Comparison of ENCODE assay signal across 15 cellular contexts in the genomic region with DNA sequence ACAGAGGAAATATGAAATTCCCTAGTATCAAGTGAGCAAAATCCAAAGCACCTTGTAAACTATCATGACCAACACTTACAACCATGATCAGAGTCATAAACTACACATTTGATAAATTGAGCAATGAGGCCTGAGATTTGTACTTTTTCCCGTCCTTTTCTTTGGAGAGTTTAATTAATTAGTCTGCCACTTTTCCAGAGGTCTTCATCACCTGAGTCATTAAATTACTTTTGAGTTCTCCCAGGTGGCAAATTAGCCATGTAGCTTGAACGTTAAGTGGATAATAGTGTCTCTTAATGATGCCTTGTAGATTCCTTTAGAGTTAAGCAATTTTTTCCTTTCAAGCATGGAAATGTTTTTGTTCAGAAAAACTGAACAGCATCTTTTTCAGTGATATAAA.
DNase-seq lines count a peak whose midpoint lies in the region; TF ChIP-seq lines count a peak whose summit lies in the region.
"Had no signal": no experiment of that assay in that cellular context is flagged by ENCODE, and none has a peak within 500 bp of the region (broad histone marks: within the 10 kb centered on the region; RNA-seq: fewer than 3 reads in every experiment).

No MANE protein-coding gene starts in this region.

- H3K4me3 ChIP-seq in HEK293 (ENCODE audit: low read depth, low read length) = no peak overlapping the region
- no peak overlapping the region for H3K4me3 ChIP-seq in smooth muscle cell
- H3K4me3 ChIP-seq: GM23248 had no signal

- no peak overlapping the region for H2AFZ ChIP-seq in smooth muscle cell (ENCODE audit: low read depth)
- H2AFZ ChIP-seq: GM23248 had no signal

- H3K27ac Mint-ChIP-seq in mesothelial cell of epicardium = peak overlapping the region; percentile 32
- H3K27ac Mint-ChIP-seq in activated naive CD8-positive, alpha-beta T cell treated with anti-CD3 and anti-CD28 coated beads for 36 hours = no peak overlapping the region
- H3K27ac Mint-ChIP-seq: CD4-positive, alpha-beta memory T cell had no signal

- no peaks in the 10 kb centered on the region for H3K27me3 ChIP-seq in smooth muscle cell (ENCODE audit: low read depth)

- H3K36me3 Mint-ChIP-seq in mesothelial cell of epicardium = peaks cover 13% of the 10 kb centered on the region
- no peaks in the 10 kb centered on the region for H3K36me3 Mint-ChIP-seq in activated naive CD8-positive, alpha-beta T cell treated with anti-CD3 and anti-CD28 coated beads for 36 hours
- H3K36me3 Mint-ChIP-seq: CD4-positive, alpha-beta memory T cell had no signal

- H3K9me3 ChIP-seq in HEK293 (ENCODE audit: control insufficient read depth, insufficient read depth, low read depth, low read length) = no peaks in the 10 kb centered on the region
- no peaks in the 10 kb centered on the region for H3K9me3 ChIP-seq in smooth muscle cell (replicated peaks; ENCODE audit: low read depth)

- H3K4me1 Mint-ChIP-seq in mesothelial cell of epicardium = peaks cover 5% of the 10 kb centered on the region
- H3K4me1 Mint-ChIP-seq in activated naive CD8-positive, alpha-beta T cell treated with anti-CD3 and anti-CD28 coated beads for 36 hours = no peaks in the 10 kb centered on the region
- H3K4me1 Mint-ChIP-seq: CD4-positive, alpha-beta memory T cell had no signal

- DNase-seq in NCI-H69 (lab: John Stamatoyannopoulos, UW) (peak; percentile 70), mesothelial cell of epicardium (ENCODE audit: low spot score in 2 of 2, unreplicated experiment in 2 of 2) (no peak), smooth muscle cell (lab: John Stamatoyannopoulos, UW; ENCODE audit: unreplicated experiment) (no peak), epidermal melanocyte (ENCODE audit: insufficient read length, low spot score) (no peak)
- DNase-seq in activated naive CD8-positive, alpha-beta T cell treated with anti-CD3 and anti-CD28 coated beads for 36 hours = no peak
- DNase-seq: C1 segment of cervical spinal cord; Calu3; CD4-positive, alpha-beta memory T cell; COR-L47; DMS53; DMS79 treated with DMSO at 0.1 percent for 48 hours; GM23248; H7; HCEC 1CT had no signal

- H3K9ac ChIP-seq in smooth muscle cell (ENCODE audit: low read depth) = no peak overlapping the region
- H3K9ac ChIP-seq: GM23248 had no signal

- POLR2A ChIA-PET in HEK293 (lab: Yijun Ruan, JAX) = no interaction called here

- CTCF ChIA-PET in HEK293 (lab: Yijun Ruan, JAX) = interaction anchor here (0.6 kb wide), 1 partner anchor 21 kb away, joined by 3 read pairs; no protein-coding TSS in a partner anchor

- no peaks in the 10 kb centered on the region for H3K36me3 ChIP-seq in HEK293 (ENCODE audit: control insufficient read depth in 2 of 2, insufficient read depth in 1 of 2, low read length in 2 of 2)
- H3K36me3 ChIP-seq in smooth muscle cell (ENCODE audit: low read depth) = no peaks in the 10 kb centered on the region

- no peak overlapping the region for H3K4me2 ChIP-seq in smooth muscle cell

- 75% methylated on average over 2 of the region's 2 CpGs for WGBS in smooth muscle cell (ENCODE audit: low lambda C conversion rate)

- H3K27me3 Mint-ChIP-seq in mesothelial cell of epicardium (ENCODE audit: low read depth) = no peaks in the 10 kb centered on the region
- no peaks in the 10 kb centered on the region for H3K27me3 Mint-ChIP-seq in activated naive CD8-positive, alpha-beta T cell treated with anti-CD3 and anti-CD28 coated beads for 36 hours

- peaks cover 17% of the 10 kb centered on the region for H4K20me1 ChIP-seq in smooth muscle cell (ENCODE audit: low read depth)

- no peaks in the 10 kb centered on the region for H3F3A ChIP-seq in smooth muscle cell (ENCODE audit: low read depth)

- peaks cover 79% of the 10 kb centered on the region for H3K79me2 ChIP-seq in smooth muscle cell (ENCODE audit: low read depth)

- H3K27ac ChIP-seq in HEK293 (ENCODE audit: extremely low read depth, low read depth, low read length) (no peak overlapping the region), smooth muscle cell (ENCODE audit: low read depth) (peak overlapping the region; percentile 3)
- H3K27ac ChIP-seq: GM23248 had no signal

- no peak overlapping the region for H3K4me3 Mint-ChIP-seq in mesothelial cell of epicardium
- H3K4me3 Mint-ChIP-seq in activated naive CD8-positive, alpha-beta T cell treated with anti-CD3 and anti-CD28 coated beads for 36 hours = no peak overlapping the region
- H3K4me3 Mint-ChIP-seq: CD4-positive, alpha-beta memory T cell had no signal

- H3K4me1 ChIP-seq in HEK293 (ENCODE audit: control insufficient read depth, insufficient read depth, low read length) (peaks cover 13% of the 10 kb centered on the region), smooth muscle cell (ENCODE audit: low read depth) (no peaks in the 10 kb centered on the region)

- TF ChIP-seq CTCF in HEK293 (tag by site-specific recombination; IDR thresholded peaks at IDR 0.05) (no peak), mesothelial cell of epicardium (IDR thresholded peaks at IDR 0.05; ENCODE audit: unreplicated experiment) (no peak), smooth muscle cell (IDR thresholded peaks at IDR 0.05; ENCODE audit: borderline replicate concordance, insufficient read depth, poor library complexity, severe bottlenecking) (no peak)

- H3K9me3 Mint-ChIP-seq in mesothelial cell of epicardium = peaks cover 7% of the 10 kb centered on the region
- H3K9me3 Mint-ChIP-seq in activated naive CD8-positive, alpha-beta T cell treated with anti-CD3 and anti-CD28 coated beads for 36 hours = no peaks in the 10 kb centered on the region

TF ChIP-seq in HEK293, 187 proteins besides CTCF, POLR2A, EP300 and RAD21 (continues in another document):
- TF ChIP-seq GLIS1 (tag by site-specific recombination; IDR thresholded peaks at IDR 0.05) (peak; percentile 22; the same call in 1 of the 2 replicates), ZNF580 (tag by site-specific recombination; IDR thresholded peaks at IDR 0.05) (no peak), ZNF24 (tag by site-specific recombination; IDR thresholded peaks at IDR 0.05) (no peak), GLIS2 (tag by site-specific recombination; IDR thresholded peaks at IDR 0.05) (no peak), SCRT1 (tag by site-specific recombination; IDR thresholded peaks at IDR 0.05; ENCODE audit: borderline replicate concordance) (no peak), ZNF76 (tag by site-specific recombination; IDR thresholded peaks at IDR 0.05; ENCODE audit: borderline replicate concordance, low read depth) (no peak), ZNF610 (tag by site-specific recombination; IDR thresholded peaks at IDR 0.05; ENCODE audit: borderline replicate concordance) (no peak), ZBTB49 (tag by site-specific recombination; IDR thresholded peaks at IDR 0.05; ENCODE audit: low read depth) (no peak), ZNF518A (tag by site-specific recombination; conservative IDR thresholded peaks at IDR 0.05; ENCODE audit: low read depth) (no peak)
